In genomic region chr2:42079737-42080287, GRCh38 we compare ENCODE assay signal across 29 cellular contexts. TPM values are rescaled to one million over a fixed set of nuclear protein-coding genes. Genes with fewer than 3 reads are reported as not detected.
"Had no signal": no experiment of that assay in that cellular context is flagged by ENCODE, and none has a peak within 500 bp of the region (broad histone marks: within the 10 kb centered on the region; RNA-seq: fewer than 3 reads in every experiment).

No MANE protein-coding gene starts in this region.

- H3K4me3 ChIP-seq: ascending aorta, breast epithelium, cardiac muscle cell, colonic mucosa, esophagus squamous epithelium, gastroesophageal sphincter, heart right ventricle had no signal

- H3K4me1 ChIP-seq: breast epithelium, colonic mucosa had no signal

- H3K27ac ChIP-seq: ascending aorta, breast epithelium, cardiac muscle cell, colonic mucosa, epithelial cell of prostate, esophagus squamous epithelium, gastroesophageal sphincter, heart right ventricle had no signal

- DNase-seq: activated CD4-positive, alpha-beta memory T cell treated with anti-CD3 and anti-CD28 coated beads, Interleukin-2, amount 10 ng/mL, durations not matched to agents 7 days and 5 days; activated CD4-positive, alpha-beta T cell treated with anti-CD3 and anti-CD28 coated beads for 36 hours; activated CD4-positive, alpha-beta T cell treated with anti-CD3 and anti-CD28 coated beads, Interleukin-2, amount 10 ng/mL, durations not matched to agents 24 days and 14 days; activated CD4-positive, CD25-positive, alpha-beta regulatory T cell; activated CD4-positive, CD25-positive, alpha-beta regulatory T cell treated with anti-CD3 and anti-CD28 coated beads, Interleukin-2, amount 50 U/mL, for 72 hours; activated CD8-positive, alpha-beta memory T cell treated with anti-CD3 and anti-CD28 coated beads, Interleukin-2, amount 50 U/mL, for 48 hours; activated gamma-delta T cell; activated naive CD4-positive, alpha-beta T cell; activated naive CD4-positive, alpha-beta T cell treated with anti-CD3 and anti-CD28 coated beads, Interleukin-2, amount 10 ng/mL, durations not matched to agents 7 days and 5 days; activated naive CD8-positive, alpha-beta T cell treated with anti-CD3 and anti-CD28 coated beads, Interleukin-2, amount 10 ng/mL, durations not matched to agents 7 days and 5 days; activated T-cell treated with anti-CD3 and anti-CD28 coated beads for 4 hours; activated T-cell treated with anti-CD3 and anti-CD28 coated beads, Interleukin-2, amount 50 U/mL, for 24 hours; activated T-cell treated with anti-CD3 and anti-CD28 coated beads, Interleukin-2, amount 50 U/mL, for 72 hours; central memory CD4-positive, alpha-beta T cell; cerebellar nuclear complex; colonic mucosa; effector CD8-positive, alpha-beta T cell; esophagus squamous epithelium; foreskin melanocyte; heart right ventricle; T-helper 17 cell had no signal

- FAIRE-seq: endometrium, endothelial cell of umbilical vein had no signal

- H3K36me3 ChIP-seq: ascending aorta, breast epithelium, cardiac muscle cell, colonic mucosa, esophagus squamous epithelium, gastroesophageal sphincter, heart right ventricle had no signal

- ATAC-seq: activated CD4-positive, alpha-beta T cell treated with anti-CD3 and anti-CD28 coated beads for 36 hours; activated naive CD4-positive, alpha-beta T cell treated with anti-CD3 and anti-CD28 coated beads, Interleukin-2, amount 50 U/mL, for 72 hours; activated T-cell treated with anti-CD3 and anti-CD28 coated beads, Interleukin-2, amount 50 U/mL, for 72 hours; gastroesophageal sphincter; heart right ventricle; T-helper 17 cell had no signal

- H3K27me3 ChIP-seq: ascending aorta, breast epithelium, cardiac muscle cell, colonic mucosa, gastroesophageal sphincter, heart right ventricle had no signal

- H3K9me3 ChIP-seq: ascending aorta, breast epithelium, colonic mucosa, esophagus squamous epithelium, gastroesophageal sphincter, heart right ventricle had no signal

RNA-seq across cellular contexts. Expression of gene PKDCC, which starts 32.0 kb away (rescaled TPM):
- total RNA-seq: activated CD4-positive, alpha-beta memory T cell treated with anti-CD3 and anti-CD28 coated beads, Interleukin-2, amount 10 ng/mL, durations not matched to agents 7 days and 5 days; activated CD4-positive, alpha-beta T cell treated with anti-CD3 and anti-CD28 coated beads for 36 hours; activated CD4-positive, alpha-beta T cell treated with anti-CD3 and anti-CD28 coated beads, Interleukin-2, amount 10 ng/mL, durations not matched to agents 24 days and 14 days; activated naive CD4-positive, alpha-beta T cell treated with anti-CD3 and anti-CD28 coated beads, Interleukin-2, amount 50 U/mL, for 72 hours; activated naive CD8-positive, alpha-beta T cell treated with anti-CD3 and anti-CD28 coated beads, Interleukin-2, amount 10 ng/mL, durations not matched to agents 7 days and 5 days; activated T-cell treated with anti-CD3 and anti-CD28 coated beads, Interleukin-2, amount 50 U/mL, for 72 hours had no signal
